ENCODE assay signal across 18 cellular contexts in the genomic region with DNA sequence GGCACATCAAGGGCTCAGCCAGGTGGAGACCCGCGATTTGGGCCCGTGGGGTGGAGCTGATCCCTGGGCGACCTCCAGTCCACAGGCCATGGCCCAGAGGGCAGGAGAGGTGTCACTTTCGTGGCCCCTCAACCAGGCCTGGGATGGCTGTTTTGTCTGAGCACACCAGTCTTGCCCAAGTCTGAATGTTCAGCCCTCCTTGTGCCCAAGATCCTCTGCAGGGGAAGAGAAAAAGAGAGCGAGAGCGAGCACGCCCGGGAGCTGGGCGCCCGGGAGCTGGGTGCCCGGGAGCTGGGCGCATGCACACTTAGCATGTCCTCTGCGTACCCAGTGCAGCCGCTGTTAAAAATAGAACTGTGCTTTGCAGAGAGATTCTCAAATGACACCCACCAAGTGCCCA.
DNase-seq lines count a peak whose midpoint lies in the region; ATAC-seq, FAIRE-seq and TF ChIP-seq lines count a peak whose summit lies in the region.
"Had no signal": no experiment of that assay in that cellular context is flagged by ENCODE, and none has a peak within 500 bp of the region (broad histone marks: within the 10 kb centered on the region; RNA-seq: fewer than 3 reads in every experiment).

No MANE protein-coding gene starts in this region.

- no peak overlapping the region for H3K4me3 ChIP-seq in right atrium auricular region
- H3K4me3 ChIP-seq: smooth muscle cell, uterus had no signal

- DNase-seq in NCI-H345 (lab: John Stamatoyannopoulos, UW) (peak; percentile 36), NCI-H345 treated with DMSO at 0.1 percent for 48 hours (lab: John Stamatoyannopoulos, UW; ENCODE audit: unreplicated experiment) (no peak), astrocyte of the hippocampus (ENCODE audit: low read depth, low spot score) (peak; percentile 12), right atrium auricular region (ENCODE audit: low spot score) (no peak), RCC 7860 (ENCODE audit: low spot score) (no peak), SW480 (ENCODE audit: low spot score) (no peak)
- DNase-seq: activated B cell treated with CpG ODN at 0.5 μM for 24 hours; activated CD4-positive, alpha-beta T cell treated with anti-CD3 and anti-CD28 coated beads, Interleukin-2, amount 50 U/mL, for 4 hours; H9; NCI-H1048; stimulated activated CD4-positive, alpha-beta T cell treated with anti-CD3 and anti-CD28 coated beads, Interleukin-2, amount 100 ng/mL, for 24 hours; T1000; uterus had no signal

- H3K27ac ChIP-seq in right atrium auricular region: peak overlapping the region; percentile 19 to 62
- peak overlapping the region; percentile 2 for H3K27ac ChIP-seq in temporal lobe (ENCODE audit: low read depth, low read length)
- H3K27ac ChIP-seq: uterus had no signal

- TF ChIP-seq CTCF in right atrium auricular region (IDR thresholded peaks at IDR 0.05): no peak

- H3K27me3 ChIP-seq in right atrium auricular region: no peaks in the 10 kb centered on the region
- H3K27me3 ChIP-seq: uterus had no signal

- no peaks in the 10 kb centered on the region for H3K36me3 ChIP-seq in right atrium auricular region
- H3K36me3 ChIP-seq: uterus had no signal

- H3K9me3 ChIP-seq in right atrium auricular region: no peaks in the 10 kb centered on the region
- H3K9me3 ChIP-seq: uterus had no signal

- FAIRE-seq in RCC 7860 (lab: Jason Lieb, UNC): no peak
- FAIRE-seq: GM12891, kidney had no signal

- no peak for ATAC-seq in HG03432 (IDR thresholded peaks at IDR 0.05; ENCODE audit: unreplicated experiment)

- peaks cover 0 to 18% of the 10 kb centered on the region in 2 donors for H3K4me1 ChIP-seq in right atrium auricular region
- H3K4me1 ChIP-seq: uterus had no signal

Comparison
In these comparisons a context has a peak if more than half of its experiments do, and no peak if none do; other contexts are left out.
1. DNase-seq: peak in NCI-H345 (single experiment) and astrocyte of the hippocampus (single experiment); none in NCI-H345 treated with DMSO at 0.1 percent for 48 hours (single experiment), right atrium auricular region (single experiment), RCC 7860 (single experiment) and SW480 (single experiment).